15 cellular contexts compared by ENCODE assay signal in the genomic region with DNA sequence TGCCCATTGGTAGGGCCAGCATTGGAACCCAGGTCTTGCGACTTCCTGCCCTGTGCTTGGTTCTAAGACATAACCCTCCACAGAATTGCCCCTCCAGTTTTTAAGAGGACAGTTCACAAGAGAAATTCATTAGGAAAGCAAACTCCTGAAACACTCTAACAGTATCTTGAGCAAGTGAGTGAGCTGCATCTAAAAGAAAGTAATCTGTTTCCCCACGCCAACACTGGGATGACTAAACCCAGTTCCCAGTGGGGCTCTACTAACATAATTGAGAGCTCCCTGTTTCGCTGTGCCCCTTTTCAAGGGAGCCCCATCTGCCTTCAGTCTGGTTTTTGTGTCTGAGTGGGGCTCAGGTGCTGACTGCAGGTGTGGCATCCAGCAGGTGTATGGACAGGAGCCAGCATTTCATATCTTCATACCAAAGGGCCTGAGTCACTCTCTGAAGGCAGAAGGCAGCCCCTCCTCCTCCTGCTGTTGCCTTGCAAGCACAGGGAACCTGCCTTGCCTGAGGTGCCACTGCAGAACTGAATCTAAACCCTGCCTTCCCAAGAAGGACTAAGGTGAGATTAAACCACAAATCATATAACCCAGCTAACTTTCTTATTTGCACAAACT. TPM values are rescaled to one million over a fixed set of nuclear protein-coding genes. Genes with fewer than 3 reads are reported as not detected.
DNase-seq lines count a peak whose midpoint lies in the region; ATAC-seq and TF ChIP-seq lines count a peak whose summit lies in the region.
"Had no signal": no experiment of that assay in that cellular context is flagged by ENCODE, and none has a peak within 500 bp of the region (broad histone marks: within the 10 kb centered on the region; RNA-seq: fewer than 3 reads in every experiment).

No MANE protein-coding gene starts in this region.

- no peak overlapping the region for H3K56ac ChIP-seq in mesendoderm (ENCODE audit: low read length)

- H2BK5ac ChIP-seq in mesendoderm (ENCODE audit: low read length): no peak overlapping the region

- in situ Hi-C loops in astrocyte of the spinal cord (cut with HindIII; ENCODE audit: low sequenced_read_pairs): no loop called here

- H2BK120ac ChIP-seq in mesendoderm (ENCODE audit: low read depth, low read length): no peak overlapping the region

- H2AK5ac ChIP-seq in mesendoderm (ENCODE audit: low read length): no peak overlapping the region

- H2BK15ac ChIP-seq in mesendoderm (replicated peaks; ENCODE audit: low read depth): no peak overlapping the region

- no peak overlapping the region for H3K9ac ChIP-seq in mesendoderm (ENCODE audit: low read length)

- no peak for ATAC-seq in GM18511 (IDR thresholded peaks at IDR 0.05; ENCODE audit: unreplicated experiment)
- ATAC-seq in HG02763 (IDR thresholded peaks at IDR 0.05; ENCODE audit: unreplicated experiment): no peak
- no peak for ATAC-seq in GM19395 (IDR thresholded peaks at IDR 0.05; ENCODE audit: unreplicated experiment)
- ATAC-seq: activated naive CD8-positive, alpha-beta T cell treated with anti-CD3 and anti-CD28 coated beads, Interleukin-2, amount 50 U/mL, for 24 hours had no signal

- H3K36me3 ChIP-seq in mesendoderm (ENCODE audit: control insufficient read depth, insufficient read depth, low read length): no peaks in the 10 kb centered on the region
- H3K36me3 ChIP-seq: neutrophil, suprapubic skin had no signal

- no peak overlapping the region for H3K23ac ChIP-seq in mesendoderm (ENCODE audit: low read length)

- H3K4me1 ChIP-seq in mesendoderm (ENCODE audit: control insufficient read depth, low read depth, low read length): no peaks in the 10 kb centered on the region

- H3K4me2 ChIP-seq in mesendoderm (ENCODE audit: low read length): no peak overlapping the region

- DNase-seq in DMS53 (lab: John Stamatoyannopoulos, UW) (peak; percentile 86), NCI-H146 (lab: John Stamatoyannopoulos, UW) (peak; percentile 75), astrocyte of the spinal cord (ENCODE audit: low read depth, low spot score) (peak; percentile 15), mesendoderm (peak; percentile 53), NCI-H1092 (lab: John Stamatoyannopoulos, UW) (no peak)
- DNase-seq: activated CD4-positive, alpha-beta T cell treated with anti-CD3 and anti-CD28 coated beads, Interleukin-2, amount 50 U/mL, for 4 hours; activated naive CD8-positive, alpha-beta T cell treated with anti-CD3 and anti-CD28 coated beads, Interleukin-2, amount 50 U/mL, for 24 hours; NCI-H1694; stimulated activated CD4-positive, alpha-beta T cell treated with anti-CD3 and anti-CD28 coated beads, Interleukin-2, amount 100 ng/mL, for 24 hours had no signal

- no peaks in the 10 kb centered on the region for H3K79me1 ChIP-seq in mesendoderm (ENCODE audit: low read length)

- no peak overlapping the region for H3K27ac ChIP-seq in mesendoderm (ENCODE audit: low read depth, low read length)
- H3K27ac ChIP-seq: HL-60, neutrophil, suprapubic skin had no signal

- H3K79me2 ChIP-seq in mesendoderm (ENCODE audit: control insufficient read depth, insufficient read depth, low read length): no peaks in the 10 kb centered on the region

- H3K4me3 ChIP-seq in astrocyte of the spinal cord (ENCODE audit: low read depth, low read length): no peak overlapping the region
- H3K4me3 ChIP-seq in mesendoderm (ENCODE audit: low read length): no peak overlapping the region
- H3K4me3 ChIP-seq: suprapubic skin had no signal

- H4K5ac ChIP-seq in mesendoderm (ENCODE audit: low read length): no peak overlapping the region

- H3K27me3 ChIP-seq in mesendoderm (ENCODE audit: insufficient read depth, low read length, poor library complexity): no peaks in the 10 kb centered on the region
- H3K27me3 ChIP-seq: neutrophil, suprapubic skin had no signal

- TF ChIP-seq CTCF in astrocyte of the spinal cord (IDR thresholded peaks at IDR 0.05; ENCODE audit: low read depth, low read length): no peak

- no CpG with 5 or more reads among the region's 3 CpGs for WGBS in mesendoderm (ENCODE audit: extremely low coverage, insufficient coverage, low lambda C conversion rate)

- no peak overlapping the region for H4K8ac ChIP-seq in mesendoderm (ENCODE audit: low read depth, low read length)

- no peak overlapping the region for H3K4ac ChIP-seq in mesendoderm (ENCODE audit: low read depth, low read length)

- H3K18ac ChIP-seq in mesendoderm (ENCODE audit: low read length): no peak overlapping the region

RNA-seq across cellular contexts. Expression of a gene that starts 8.0 kb away (rescaled TPM):
- 0.86 TPM for polyA plus RNA-seq in mesendoderm (2013, experiment 1 of 2)
- polyA plus RNA-seq in mesendoderm (2013, experiment 2 of 2): 0.90 TPM
